ENCODE assay signal across 23 cellular contexts in the genomic region with DNA sequence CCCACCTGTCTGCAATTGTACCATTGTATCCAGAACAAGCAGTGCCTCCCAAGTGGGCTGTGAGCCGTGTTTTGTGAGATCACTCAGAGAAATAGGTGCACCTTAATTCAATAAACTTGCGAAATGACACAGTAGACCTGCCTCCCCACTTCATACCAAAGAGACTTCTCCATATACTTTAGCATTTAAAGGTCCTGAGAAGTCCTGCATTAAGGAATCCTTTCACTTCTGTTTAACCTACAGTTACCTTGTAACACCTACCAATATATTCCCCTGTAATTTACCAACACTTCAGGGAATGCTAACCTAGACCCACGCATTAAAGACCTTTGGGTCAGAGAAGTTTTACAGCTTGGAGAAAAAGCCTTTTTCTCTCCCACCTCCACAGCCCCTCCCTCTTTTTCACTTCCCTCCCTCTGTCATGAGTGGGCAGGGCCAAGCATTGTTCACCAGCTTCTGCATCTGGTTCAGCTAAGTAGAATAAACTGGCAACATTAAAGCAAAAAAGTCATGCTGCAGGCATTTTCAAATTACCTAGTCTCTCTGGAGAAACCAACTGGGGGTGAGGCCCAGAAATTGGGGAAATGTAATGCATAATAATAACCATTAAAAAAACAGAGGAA. TPM values are rescaled to one million over a fixed set of nuclear protein-coding genes. Genes with fewer than 3 reads are reported as not detected.
"Had no signal": no experiment of that assay in that cellular context is flagged by ENCODE, and none has a peak within 500 bp of the region (broad histone marks: within the 10 kb centered on the region; RNA-seq: fewer than 3 reads in every experiment).

No MANE protein-coding gene starts in this region.

- H3K4me1 Mint-ChIP-seq: central memory CD8-positive, alpha-beta T cell; stimulated activated naive CD8-positive, alpha-beta T cell treated with anti-CD3 and anti-CD28 coated beads, Interleukin-15, amount 100 ng/mL, for 72 hours had no signal

- H3K4me3 Mint-ChIP-seq: activated T-cell treated with anti-CD3 and anti-CD28 coated beads, Interleukin-2, amount 50 U/mL, for 72 hours; central memory CD8-positive, alpha-beta T cell; stimulated activated naive CD8-positive, alpha-beta T cell treated with anti-CD3 and anti-CD28 coated beads, Interleukin-15, amount 100 ng/mL, for 72 hours; T-cell had no signal

- H3K36me3 ChIP-seq: brain microvascular endothelial cell, colonic mucosa, pancreas, suprapubic skin had no signal

- H3K4me3 ChIP-seq: colonic mucosa, pancreas, suprapubic skin had no signal

- H3K27me3 ChIP-seq: brain microvascular endothelial cell, colonic mucosa, pancreas, suprapubic skin had no signal

- H3K27ac Mint-ChIP-seq: activated T-cell treated with anti-CD3 and anti-CD28 coated beads, Interleukin-2, amount 50 U/mL, for 72 hours; stimulated activated naive CD8-positive, alpha-beta T cell treated with anti-CD3 and anti-CD28 coated beads, Interleukin-15, amount 100 ng/mL, for 72 hours; T-cell had no signal

- H3K9me3 Mint-ChIP-seq: activated T-cell treated with anti-CD3 and anti-CD28 coated beads, Interleukin-2, amount 50 U/mL, for 72 hours; central memory CD8-positive, alpha-beta T cell; T-cell had no signal

- DNase-seq: activated CD4-positive, alpha-beta T cell treated with anti-CD3 and anti-CD28 coated beads for 1 hour; activated CD4-positive, alpha-beta T cell treated with anti-CD3 and anti-CD28 coated beads, Interleukin-2, amount 50 U/mL, for 4 hours; activated effector memory CD4-positive, alpha-beta T cell treated with anti-CD3 and anti-CD28 coated beads, Interleukin-2, amount 50 U/mL, for 16 hours; activated naive CD4-positive, alpha-beta T cell treated with anti-CD3 and anti-CD28 coated beads, Interleukin-2, amount 50 U/mL, for 16 hours; activated T-cell treated with anti-CD3 and anti-CD28 coated beads, Interleukin-2, amount 50 U/mL, for 72 hours; aorta; brain microvascular endothelial cell; colonic mucosa; foreskin melanocyte; head of caudate nucleus; mammary epithelial cell; pancreas; stimulated activated naive CD8-positive, alpha-beta T cell treated with anti-CD3 and anti-CD28 coated beads, Interleukin-15, amount 100 ng/mL, for 72 hours; T-cell; T1000; trophoblast cell had no signal

- H3K4me1 ChIP-seq: colonic mucosa, pancreas had no signal

- H3K27ac ChIP-seq: brain microvascular endothelial cell, colonic mucosa, pancreas, suprapubic skin had no signal

- ATAC-seq: activated T-cell treated with anti-CD3 and anti-CD28 coated beads, Interleukin-2, amount 50 U/mL, for 72 hours; left lobe of liver; pancreas; stimulated activated naive CD8-positive, alpha-beta T cell treated with anti-CD3 and anti-CD28 coated beads, Interleukin-15, amount 100 ng/mL, for 72 hours; T-cell had no signal

- H3K36me3 Mint-ChIP-seq: T-cell had no signal

- H3K9me3 ChIP-seq: colonic mucosa, pancreas, suprapubic skin had no signal

RNA-seq across cellular contexts. Expression of a gene that starts 13.9 kb away (rescaled TPM):
- total RNA-seq: activated CD8-positive, alpha-beta memory T cell treated with anti-CD3 and anti-CD28 coated beads for 36 hours; activated T-cell treated with anti-CD3 and anti-CD28 coated beads, Interleukin-2, amount 50 U/mL, for 72 hours; epithelial cell of proximal tubule; left lobe of liver; pulmonary artery endothelial cell had no signal
- polyA plus RNA-seq: keratinocyte, mammary epithelial cell had no signal
